8 cellular contexts compared by ENCODE assay signal in genomic region chr6:87139236-87139635, GRCh38. TPM values are rescaled to one million over a fixed set of nuclear protein-coding genes. Genes with fewer than 3 reads are reported as not detected.
DNase-seq lines count a peak whose midpoint lies in the region; ATAC-seq and TF ChIP-seq lines count a peak whose summit lies in the region.

No MANE protein-coding gene starts in this region.

- no peaks in the 10 kb centered on the region for H3K9me2 ChIP-seq in Loucy (replicated peaks; ENCODE audit: low read depth, low read length)

- peaks cover 26 to 40% of the 10 kb centered on the region in 2 donors for H3K27me3 Mint-ChIP-seq in natural killer cell (ENCODE audit: low read depth in 2 of 2)

- no peak overlapping the region for H3K9ac ChIP-seq in Loucy (ENCODE audit: low read depth, low read length, poor library complexity, severe bottlenecking)

- H3K9me3 ChIP-seq in Loucy (ENCODE audit: insufficient read depth, low read depth, low read length) = no peaks in the 10 kb centered on the region

- no peaks in the 10 kb centered on the region for H4K20me1 ChIP-seq in Loucy (ENCODE audit: insufficient read depth, low read length, poor library complexity, severe bottlenecking)

- ATAC-seq in GM19043 (IDR thresholded peaks at IDR 0.05; ENCODE audit: low read depth, unreplicated experiment) (peak; percentile 68), natural killer cell (peak; percentile 77 to 89 (median 89)), GM19467 (IDR thresholded peaks at IDR 0.05; ENCODE audit: unreplicated experiment) (no peak)

- H3K79me2 ChIP-seq in Loucy (ENCODE audit: insufficient read depth, low read length) = no peaks in the 10 kb centered on the region

- H3F3A ChIP-seq in Loucy (ENCODE audit: low read depth) = no peaks in the 10 kb centered on the region

- no peak overlapping the region for H3K4me3 Mint-ChIP-seq in natural killer cell

- H3K4me3 ChIP-seq in Loucy (ENCODE audit: low read length, poor library complexity, severe bottlenecking) (no peak overlapping the region), epithelial cell of esophagus (ENCODE audit: low read length) (no peak overlapping the region)

- peak; percentile 87 for TF ChIP-seq CTCF in Loucy (conservative IDR thresholded peaks at IDR 0.05; ENCODE audit: low read length)
- TF ChIP-seq CTCF in epithelial cell of esophagus (IDR thresholded peaks at IDR 0.05; ENCODE audit: insufficient read depth, low read depth, low read length, missing control alignments) = peak; percentile 76
- peak; percentile 88 for TF ChIP-seq CTCF in natural killer cell (IDR thresholded peaks at IDR 0.05)

- no peaks in the 10 kb centered on the region for H3K36me3 Mint-ChIP-seq in natural killer cell

- no peak overlapping the region for H3K4me2 ChIP-seq in Loucy (ENCODE audit: low read depth, low read length, poor library complexity, severe bottlenecking)

- H3K9me3 Mint-ChIP-seq in natural killer cell = no peaks in the 10 kb centered on the region

- no peaks in the 10 kb centered on the region for H3K4me1 ChIP-seq in Loucy (ENCODE audit: insufficient read depth, low read length, poor library complexity, severe bottlenecking)

- intact Hi-C loops in natural killer cell (cut with micrococcal nuclease) = loop anchor here (1.0 to 5.0 kb wide), 3 partner anchors 16 to 1733 kb away; partner anchors contain the start of gene ZNF292

- H2AFZ ChIP-seq in Loucy (ENCODE audit: low read length) = no peak overlapping the region

- H3K27ac Mint-ChIP-seq in natural killer cell = no peak overlapping the region

- H3K36me3 ChIP-seq in Loucy (ENCODE audit: insufficient read depth, low read length) = no peaks in the 10 kb centered on the region

- H3K27me3 ChIP-seq in Loucy (ENCODE audit: insufficient read depth, low read length, poor library complexity, severe bottlenecking) = no peaks in the 10 kb centered on the region

- peak; percentile 42 to 68 for DNase-seq in NCI-H526 (lab: John Stamatoyannopoulos, UW)
- no peak for DNase-seq in NCI-H526 treated with DMSO at 0.1 percent for 48 hours (lab: John Stamatoyannopoulos, UW)
- DNase-seq in T-helper 1 cell = peak in 3 of 5 donors; percentile 37 to 62 (median 52)
- peak; percentile 70 for DNase-seq in epithelial cell of esophagus (ENCODE audit: low read depth)
- no peak for DNase-seq in natural killer cell

- H3K4me1 Mint-ChIP-seq in natural killer cell = peaks cover 0 to 5% of the 10 kb centered on the region in 2 donors

RNA-seq across cellular contexts. Expression of gene ZNF292, which starts 16.1 kb away (rescaled TPM):
- 10 to 100 TPM; 78.7 to 90.4 (median 89.4) TPM for total RNA-seq in natural killer cell

RNA-seq across cellular contexts. Expression of gene CGA, which starts 44.3 kb away (rescaled TPM):
- total RNA-seq in natural killer cell = not detected

Comparison
In these comparisons a context has a peak if more than half of its experiments do, and no peak if none do; other contexts are left out.
1. DNase-seq: peak in NCI-H526 (2 of 2), T-helper 1 cell (3 of 5) and epithelial cell of esophagus (single experiment); none in NCI-H526 treated with DMSO at 0.1 percent for 48 hours (single experiment) and natural killer cell (single experiment).
2. Peak in every context shown above with its lines, with median percentiles within 50 percentile points of each other: CTCF ChIP-seq.